13 cellular contexts compared by ENCODE assay signal in the genomic region with DNA sequence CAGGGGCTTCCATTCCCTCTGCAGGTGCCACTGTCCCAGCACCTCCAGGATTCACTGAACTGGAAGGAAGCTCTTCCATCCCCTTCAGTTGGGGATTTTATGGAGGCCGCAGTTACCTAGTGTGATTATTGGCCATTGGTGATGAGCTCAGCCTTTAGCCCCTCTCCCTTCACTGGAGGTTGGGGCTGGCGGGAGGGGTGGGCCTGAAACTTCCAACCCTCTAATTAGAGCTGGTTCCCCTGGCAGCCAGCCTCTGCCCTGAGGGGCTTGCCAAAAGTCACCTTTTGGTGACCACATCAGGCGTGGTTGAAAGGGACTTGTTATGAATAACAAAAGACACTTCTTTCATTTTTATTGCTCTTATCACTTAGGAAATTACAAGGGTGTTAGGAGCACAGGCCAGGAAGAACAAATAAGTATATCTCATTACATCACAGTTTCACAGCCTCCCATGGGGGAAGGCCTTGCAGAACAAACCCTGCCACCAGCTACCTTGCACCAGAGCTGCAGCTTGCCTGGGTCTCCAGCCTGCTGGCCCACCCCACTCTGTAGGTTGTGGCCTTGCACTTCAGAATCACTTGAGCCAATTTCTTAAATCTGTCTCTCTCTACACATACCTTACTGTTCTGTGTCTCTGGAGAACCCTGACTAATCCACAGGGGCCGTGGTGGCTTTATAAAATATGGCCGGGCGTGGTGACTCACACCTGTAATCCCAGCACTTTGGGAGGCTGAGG. TPM values are rescaled to one million over a fixed set of nuclear protein-coding genes. Genes with fewer than 3 reads are reported as not detected.
DNase-seq lines count a peak whose midpoint lies in the region; ATAC-seq and TF ChIP-seq lines count a peak whose summit lies in the region.
"Had no signal": no experiment of that assay in that cellular context is flagged by ENCODE, and none has a peak within 500 bp of the region (broad histone marks: within the 10 kb centered on the region; RNA-seq: fewer than 3 reads in every experiment).

No MANE protein-coding gene starts in this region.

- H3K27ac ChIP-seq in SK-N-SH (ENCODE audit: low read depth in 2 of 2, low read length in 1 of 2) (no peak overlapping the region), foreskin keratinocyte (no peak overlapping the region)

- H3K4me2 ChIP-seq in SK-N-SH, result no peak overlapping the region
- H3K4me2 ChIP-seq in skeletal muscle satellite cell (ENCODE audit: low read length), result peak overlapping the region; percentile 89

- TF ChIP-seq RAD21 in SK-N-SH (IDR thresholded peaks at IDR 0.05; ENCODE audit: low read length), result no peak

- H4K20me1 ChIP-seq in SK-N-SH (ENCODE audit: insufficient read depth), result peaks cover 84% of the 10 kb centered on the region

- WGBS in SK-N-SH (ENCODE audit: low lambda C conversion rate), result 87% methylated on average over 4 of the region's 6 CpGs

- H3K9me3 ChIP-seq in SK-N-SH, result no peaks in the 10 kb centered on the region
- no peaks in the 10 kb centered on the region for H3K9me3 ChIP-seq in skeletal muscle satellite cell (replicated peaks; ENCODE audit: low read length)

- ATAC-seq in SK-N-SH treated with all-trans-retinoic acid at 6 μM for 48 hours (no peak), foreskin keratinocyte (peak; percentile 63), GM19397 (IDR thresholded peaks at IDR 0.05; ENCODE audit: unreplicated experiment) (no peak)
- ATAC-seq: stimulated activated effector memory CD8-positive, alpha-beta T cell treated with anti-CD3 and anti-CD28 coated beads, Interleukin-12 subunit alpha, Interleukin-12 subunit beta, amount 100 ng/mL, for 72 hours had no signal

- POLR2A ChIA-PET in SK-N-SH (lab: Yijun Ruan, JAX), result interaction anchor here (1.0 kb wide), 1 partner anchor 146 kb away, joined by 3 read pairs; no protein-coding TSS in a partner anchor

- no peak overlapping the region for H2AFZ ChIP-seq in SK-N-SH (ENCODE audit: low read depth)

- H3K9me2 ChIP-seq in SK-N-SH, result no peaks in the 10 kb centered on the region

- H3K9ac ChIP-seq in SK-N-SH, result no peak overlapping the region
- no peak overlapping the region for H3K9ac ChIP-seq in skeletal muscle satellite cell (ENCODE audit: low read depth, low read length)

- H3K4me1 ChIP-seq in SK-N-SH (ENCODE audit: control insufficient read depth in 1 of 2, insufficient read depth in 2 of 2, low read depth in 1 of 2, low read length in 1 of 2) (peaks cover 11 to 52% of the 10 kb centered on the region in 2 experiments), foreskin keratinocyte (peaks cover 8% of the 10 kb centered on the region), skeletal muscle satellite cell (ENCODE audit: control insufficient read depth, insufficient read depth, low read length) (peaks cover 63% of the 10 kb centered on the region)

- peaks cover 3 to 12% of the 10 kb centered on the region in 2 experiments for H3K36me3 ChIP-seq in SK-N-SH (replicated peaks in 1 of 2; ENCODE audit: control insufficient read depth in 1 of 2, insufficient read depth in 2 of 2, low read length in 1 of 2)
- H3K36me3 ChIP-seq in skeletal muscle satellite cell (ENCODE audit: insufficient read depth, low read length), result peaks cover 44% of the 10 kb centered on the region

- H3K79me2 ChIP-seq in SK-N-SH (ENCODE audit: insufficient read depth), result peaks cover 95% of the 10 kb centered on the region

- TF ChIP-seq CTCF in SK-N-SH (IDR thresholded peaks at IDR 0.05) (no peak), foreskin keratinocyte (conservative IDR thresholded peaks at IDR 0.05) (no peak)

- DNase-seq in SK-N-SH (peak; percentile 3), NCI-H146 treated with DMSO at 0.1 percent for 48 hours (lab: John Stamatoyannopoulos, UW; ENCODE audit: unreplicated experiment) (peak; percentile 94), foreskin keratinocyte (no peak), NCI-H2171 (lab: John Stamatoyannopoulos, UW) (no peak), SHP77 treated with DMSO at 0.1 percent for 48 hours (lab: John Stamatoyannopoulos, UW) (no peak)
- DNase-seq: aorta; KBM-7; stimulated activated CD4-positive, alpha-beta T cell treated with anti-CD3 and anti-CD28 coated beads, Interleukin-15, amount 100 ng/mL, for 24 hours; T-helper 2 cell had no signal

- H3F3A ChIP-seq in SK-N-SH (replicated peaks; ENCODE audit: insufficient read depth), result peaks cover 8% of the 10 kb centered on the region

- H3K27me3 ChIP-seq in SK-N-SH (ENCODE audit: insufficient read depth), result no peaks in the 10 kb centered on the region
- no peaks in the 10 kb centered on the region for H3K27me3 ChIP-seq in foreskin keratinocyte
- H3K27me3 ChIP-seq in skeletal muscle satellite cell (ENCODE audit: control insufficient read depth, insufficient read depth, low read length), result no peaks in the 10 kb centered on the region

- H3K4me3 ChIP-seq in SK-N-SH (ENCODE audit: low read depth in 2 of 2, low read length in 1 of 2), result no peak overlapping the region
- H3K4me3 ChIP-seq in skeletal muscle satellite cell (ENCODE audit: low read length), result no peak overlapping the region

- TF ChIP-seq EP300 in SK-N-SH (IDR thresholded peaks at IDR 0.05; ENCODE audit: borderline replicate concordance in 1 of 2, low read depth in 1 of 2, low read length in 1 of 2), result no peak

- CTCF ChIA-PET in SK-N-SH (lab: Yijun Ruan, JAX), result interaction anchor here (1.1 kb wide), 1 partner anchor 42 kb away, joined by 4 read pairs; no protein-coding TSS in a partner anchor

TF ChIP-seq in SK-N-SH, 30 proteins besides CTCF, POLR2A, EP300 and RAD21:
- TF ChIP-seq ELF1 (IDR thresholded peaks at IDR 0.05) (no peak), SMC3 (IDR thresholded peaks at IDR 0.05; ENCODE audit: low read depth, low read length) (no peak), TEAD4 (IDR thresholded peaks at IDR 0.05; ENCODE audit: borderline replicate concordance, insufficient read depth) (no peak), GATA2 (CRISPR knock-in tag; IDR thresholded peaks at IDR 0.05) (no peak), SIN3A (IDR thresholded peaks at IDR 0.05; ENCODE audit: borderline replicate concordance, low read depth, low read length) (no peak), YY1 (IDR thresholded peaks at IDR 0.05; ENCODE audit: low read depth) (no peak), NRF1 (IDR thresholded peaks at IDR 0.05; ENCODE audit: low read depth, low read length) (no peak), MEF2A (IDR thresholded peaks at IDR 0.05; ENCODE audit: borderline replicate concordance, low read depth) (no peak), RFX5 (IDR thresholded peaks at IDR 0.05; ENCODE audit: low read length) (no peak)
- TF ChIP-seq, protein P1, sequence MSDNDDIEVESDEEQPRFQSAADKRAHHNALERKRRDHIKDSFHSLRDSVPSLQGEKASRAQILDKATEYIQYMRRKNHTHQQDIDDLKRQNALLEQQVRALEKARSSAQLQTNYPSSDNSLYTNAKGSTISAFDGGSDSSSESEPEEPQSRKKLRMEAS (IDR thresholded peaks at IDR 0.05; ENCODE audit: low read depth), result no peak
- TF ChIP-seq, protein P2, sequence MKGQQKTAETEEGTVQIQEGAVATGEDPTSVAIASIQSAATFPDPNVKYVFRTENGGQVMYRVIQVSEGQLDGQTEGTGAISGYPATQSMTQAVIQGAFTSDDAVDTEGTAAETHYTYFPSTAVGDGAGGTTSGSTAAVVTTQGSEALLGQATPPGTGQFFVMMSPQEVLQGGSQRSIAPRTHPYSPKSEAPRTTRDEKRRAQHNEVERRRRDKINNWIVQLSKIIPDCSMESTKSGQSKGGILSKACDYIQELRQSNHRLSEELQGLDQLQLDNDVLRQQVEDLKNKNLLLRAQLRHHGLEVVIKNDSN (IDR thresholded peaks at IDR 0.05; ENCODE audit: borderline replicate concordance, low read depth), result no peak

TF ChIP-seq in SK-N-SH treated with all-trans-retinoic acid at 6 μM for 48 hours, 23 proteins besides CTCF, POLR2A, EP300 and RAD21 (continues in another document):
- no peak for TF ChIP-seq ARNTL (CRISPR knock-in tag; IDR thresholded peaks at IDR 0.05; ENCODE audit: borderline replicate concordance, low read depth)
- TF ChIP-seq ZFP30 (CRISPR knock-in tag; IDR thresholded peaks at IDR 0.05), result no peak
- TF ChIP-seq ZNF565 (CRISPR knock-in tag; conservative IDR thresholded peaks at IDR 0.05; ENCODE audit: low read depth), result no peak
- no peak for TF ChIP-seq ZC3H10 (CRISPR knock-in tag; IDR thresholded peaks at IDR 0.05)
- TF ChIP-seq GLIS3 (CRISPR knock-in tag; IDR thresholded peaks at IDR 0.05), result no peak
- TF ChIP-seq PPARA (CRISPR knock-in tag; IDR thresholded peaks at IDR 0.05; ENCODE audit: borderline replicate concordance), result no peak
- TF ChIP-seq, protein P3, sequence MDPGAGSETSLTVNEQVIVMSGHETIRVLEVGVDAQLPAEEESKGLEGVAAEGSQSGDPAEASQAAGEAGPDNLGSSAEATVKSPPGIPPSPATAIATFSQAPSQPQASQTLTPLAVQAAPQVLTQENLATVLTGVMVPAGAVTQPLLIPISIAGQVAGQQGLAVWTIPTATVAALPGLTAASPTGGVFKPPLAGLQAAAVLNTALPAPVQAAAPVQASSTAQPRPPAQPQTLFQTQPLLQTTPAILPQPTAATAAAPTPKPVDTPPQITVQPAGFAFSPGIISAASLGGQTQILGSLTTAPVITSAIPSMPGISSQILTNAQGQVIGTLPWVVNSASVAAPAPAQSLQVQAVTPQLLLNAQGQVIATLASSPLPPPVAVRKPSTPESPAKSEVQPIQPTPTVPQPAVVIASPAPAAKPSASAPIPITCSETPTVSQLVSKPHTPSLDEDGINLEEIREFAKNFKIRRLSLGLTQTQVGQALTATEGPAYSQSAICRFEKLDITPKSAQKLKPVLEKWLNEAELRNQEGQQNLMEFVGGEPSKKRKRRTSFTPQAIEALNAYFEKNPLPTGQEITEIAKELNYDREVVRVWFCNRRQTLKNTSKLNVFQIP (CRISPR knock-in tag; IDR thresholded peaks at IDR 0.05; ENCODE audit: borderline replicate concordance, low read depth), result no peak
- TF ChIP-seq TOX (CRISPR knock-in tag; IDR thresholded peaks at IDR 0.05; ENCODE audit: borderline replicate concordance), result no peak
- TF ChIP-seq ZFP3 (CRISPR knock-in tag; IDR thresholded peaks at IDR 0.05), result no peak
- TF ChIP-seq OSR1 (CRISPR knock-in tag; IDR thresholded peaks at IDR 0.05), result no peak

RNA-seq across cellular contexts. Expression of a gene that starts 5.0 kb away (rescaled TPM):
- polyA plus RNA-seq in SK-N-SH (2012; rRNA removed) (32.2 and 35.8 TPM in 2 replicates), foreskin keratinocyte (196 and 255 TPM in 2 replicates)
- 16.8 and 25.0 TPM in 2 replicates for polyA plus RNA-seq in SK-N-SH (2012; cell fraction: cytosol; rRNA removed)
- 75.6 and 77.6 TPM in 2 replicates for polyA plus RNA-seq in SK-N-SH (2012; cell fraction: nucleus; rRNA removed)
- 311 and 439 TPM in 2 replicates for total RNA-seq in foreskin keratinocyte
- total RNA-seq in skeletal muscle satellite cell (2012; rRNA removed), result 414 and 533 TPM in 2 replicates

RNA-seq across cellular contexts. Expression of a gene that starts 57.3 kb away (rescaled TPM):
- polyA plus RNA-seq in SK-N-SH (2012; rRNA removed) (76.1 and 78.2 TPM in 2 replicates), foreskin keratinocyte (70.2 and 73.3 TPM in 2 replicates)
- polyA plus RNA-seq in SK-N-SH (2012; cell fraction: cytosol; rRNA removed), result 36.3 and 54.5 TPM in 2 replicates
- 172 and 200 TPM in 2 replicates for polyA plus RNA-seq in SK-N-SH (2012; cell fraction: nucleus; rRNA removed)
- 74.6 and 78.4 TPM in 2 replicates for total RNA-seq in foreskin keratinocyte
- total RNA-seq in skeletal muscle satellite cell (2012; rRNA removed), result 75.4 and 76.6 TPM in 2 replicates

Comparison
In these comparisons a context has a peak if more than half of its experiments do, and no peak if none do; other contexts are left out.
1. DNase-seq: peak in SK-N-SH (single experiment) and NCI-H146 treated with DMSO at 0.1 percent for 48 hours (single experiment); none in foreskin keratinocyte (0 of 2), NCI-H2171 (single experiment) and SHP77 treated with DMSO at 0.1 percent for 48 hours (single experiment).